Comparison of ENCODE assay signal across 8 cellular contexts in genomic region chr18:34659579-34660517, GRCh38. TPM values are rescaled to one million over a fixed set of nuclear protein-coding genes. Genes with fewer than 3 reads are reported as not detected.
A peak's percentile ranks its signal among the peaks of the same experiment; 100 is the strongest.
DNase-seq lines count a peak whose midpoint lies in the region; TF ChIP-seq lines count a peak whose summit lies in the region.

No MANE protein-coding gene starts in this region.

- H3K27me3 ChIP-seq in SJCRH30 (no peaks in the 10 kb centered on the region), fibroblast of lung (ENCODE audit: control insufficient read depth, insufficient read depth, low read length) (no peaks in the 10 kb centered on the region)

- peak overlapping the region; percentile 12 for H2AFZ ChIP-seq in fibroblast of lung (ENCODE audit: low read length)

- DNase-seq in AG08396 (ENCODE audit: low spot score) (peak; percentile 90), HuH-7 (ENCODE audit: low spot score) (peak; percentile 16), SJCRH30 (peak; percentile 70 to 76), fibroblast of lung (ENCODE audit: low read depth in 2 of 2) (peak; percentile 97 to 98), mucosa of gallbladder (ENCODE audit: low spot score) (peak; percentile 90), NCI-H187 (lab: John Stamatoyannopoulos, UW) (no peak)
- no peak for DNase-seq in stimulated activated CD8-positive, alpha-beta memory T cell treated with anti-CD3 and anti-CD28 coated beads, Interleukin-4, amount 100 ng/mL, for 48 hours
- no peak for DNase-seq in activated CD4-positive, alpha-beta T cell treated with anti-CD3 and anti-CD28 coated beads, Interleukin-2, amount 50 U/mL, for 48 hours

- H3K36me3 ChIP-seq in SJCRH30 (no peaks in the 10 kb centered on the region), fibroblast of lung (ENCODE audit: control insufficient read depth, insufficient read depth, low read length) (no peaks in the 10 kb centered on the region)

- H3K9me3 ChIP-seq in SJCRH30 (replicated peaks) (no peaks in the 10 kb centered on the region), fibroblast of lung (ENCODE audit: control insufficient read depth, insufficient read depth, low read depth, low read length) (no peaks in the 10 kb centered on the region)

- no peaks in the 10 kb centered on the region for H3K79me2 ChIP-seq in fibroblast of lung (ENCODE audit: control insufficient read depth, insufficient read depth, low read length)

- peak overlapping the region; percentile 46 for H3K27ac ChIP-seq in SJCRH30
- peak overlapping the region; percentile 77 for H3K27ac ChIP-seq in fibroblast of lung (ENCODE audit: insufficient read depth, low read length)

- H3K4me2 ChIP-seq in fibroblast of lung (ENCODE audit: extremely low read depth, insufficient read depth, low read length), result peak overlapping the region; percentile 56

- peak overlapping the region; percentile 24 for H3K9ac ChIP-seq in fibroblast of lung (ENCODE audit: insufficient read depth, low read length)

- H3K4me3 ChIP-seq in SJCRH30, result no peak overlapping the region
- H3K4me3 ChIP-seq in fibroblast of lung (replicated peaks in 1 of 4; ENCODE audit: control extremely low read depth in 1 of 4, insufficient read depth in 1 of 4, low read depth in 3 of 4, low read length in 4 of 4), result no peak overlapping the region

- no peaks in the 10 kb centered on the region for H4K20me1 ChIP-seq in fibroblast of lung (ENCODE audit: control insufficient read depth, extremely low read depth, insufficient read depth, low read length)

- TF ChIP-seq CTCF in fibroblast of lung (conservative IDR thresholded peaks at IDR 0.05 in 1 of 2, IDR thresholded peaks at IDR 0.05 in 1 of 2; ENCODE audit: low read depth in 1 of 2, low read length in 2 of 2), result no peak

- H3K4me1 ChIP-seq in SJCRH30 (peaks cover 8% of the 10 kb centered on the region), fibroblast of lung (ENCODE audit: control insufficient read depth, extremely low read depth, insufficient read depth, low read length) (peaks cover 17% of the 10 kb centered on the region)

RNA-seq across cellular contexts. Expression of gene DTNA, which starts 50.2 kb away (rescaled TPM):
- 11.9 and 12.4 TPM in 2 replicates for total RNA-seq in SJCRH30 (2014; rRNA removed; shearing (Covaris generic))
- total RNA-seq in fibroblast of lung (28.2 and 38.8 TPM in 2 replicates), mucosa of gallbladder (53.4 TPM)
- 26.9 and 49.8 TPM in 2 replicates for polyA plus RNA-seq in fibroblast of lung
- polyA plus RNA-seq in fibroblast of lung (2012), result 13.2 and 27.0 TPM in 2 replicates
- 71.6 and 96.1 TPM in 2 replicates for polyA minus RNA-seq in fibroblast of lung (ENCODE audit: low replicate concordance)

Comparison
In these comparisons a context has a peak if more than half of its experiments do, and no peak if none do; other contexts are left out.
1. DNase-seq: peak in AG08396 (single experiment), HuH-7 (single experiment), SJCRH30 (2 of 2), fibroblast of lung (2 of 2) and mucosa of gallbladder (single experiment); none in stimulated activated CD8-positive, alpha-beta memory T cell treated with anti-CD3 and anti-CD28 coated beads, Interleukin-4, amount 100 ng/mL, for 48 hours (single experiment), activated CD4-positive, alpha-beta T cell treated with anti-CD3 and anti-CD28 coated beads, Interleukin-2, amount 50 U/mL, for 48 hours (0 of 2) and NCI-H187 (0 of 2).